In the genomic region with DNA sequence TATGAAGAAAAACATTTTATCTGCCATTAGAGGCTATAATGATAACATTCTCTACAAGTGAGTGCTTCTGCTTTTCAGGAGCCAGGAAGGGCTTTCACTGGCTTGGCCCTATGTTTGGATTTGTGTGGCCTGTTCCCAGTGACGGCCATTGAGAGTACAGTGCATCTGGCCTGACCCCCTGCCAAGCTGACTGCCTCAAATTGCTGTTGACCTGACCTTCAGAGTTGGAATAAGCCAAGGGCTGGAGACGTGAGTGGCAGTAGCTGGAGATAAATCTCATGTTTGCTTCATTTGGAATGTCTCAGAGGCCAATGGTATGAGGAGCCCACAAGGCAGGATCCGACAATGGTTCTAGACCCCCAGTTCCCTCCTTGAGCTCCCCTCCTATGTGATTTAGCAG, we compare ENCODE assay signal across 32 cellular contexts. TPM values are rescaled to one million over a fixed set of nuclear protein-coding genes. Genes with fewer than 3 reads are reported as not detected.
"Had no signal": no experiment of that assay in that cellular context is flagged by ENCODE, and none has a peak within 500 bp of the region (broad histone marks: within the 10 kb centered on the region; RNA-seq: fewer than 3 reads in every experiment).

No MANE protein-coding gene starts in this region.

- H3K4me1 ChIP-seq: neural progenitor cell, parathyroid adenoma, psoas muscle, stomach, testis, thyroid gland, transverse colon, upper lobe of left lung, vagina had no signal

- H3K36me3 ChIP-seq: neural progenitor cell, neutrophil, stomach, thyroid gland, transverse colon, upper lobe of left lung, vagina had no signal

- H3K9me3 ChIP-seq: neutrophil, psoas muscle, stomach, testis, thyroid gland, transverse colon, upper lobe of left lung, vagina had no signal

- H3K27ac ChIP-seq: hepatocyte, neural progenitor cell, neutrophil, parathyroid adenoma, psoas muscle, skin epidermis, stomach, testis, thyroid gland, transverse colon, upper lobe of left lung, vagina had no signal

- DNase-seq: islet precursor cell; mesendoderm; naive B cell; natural killer cell; nephron progenitor cell; occipital lobe; psoas muscle; stimulated activated CD4-positive, alpha-beta T cell treated with anti-CD3 and anti-CD28 coated beads, Interleukin-12 subunit alpha, Interleukin-12 subunit beta, amount 100 ng/mL, for 4 hours; stimulated activated CD4-positive, alpha-beta T cell treated with anti-CD3 and anti-CD28 coated beads, Interleukin-15, amount 100 ng/mL, for 24 hours; stimulated activated CD4-positive, alpha-beta T cell treated with anti-CD3 and anti-CD28 coated beads, Interleukin-2, amount 100 ng/mL, for 24 hours; stimulated activated CD4-positive, alpha-beta T cell treated with anti-CD3 and anti-CD28 coated beads, Interleukin-4, amount 100 ng/mL, for 1 hour; stimulated activated naive B cell treated with anti-CD40 and anti-IgM and Interleukin-4, amounts not matched to agents 10 μg/mL and 1 μg/mL and 100 μg/mL, for 72 hours; stimulated activated naive CD8-positive, alpha-beta T cell treated with anti-CD3 and anti-CD28 coated beads, Interleukin-15, Interleukin-2, amounts not matched to agents 100 U/mL and 50 U/mL, for 24 hours; stomach; testis; thyroid gland; transverse colon; upper lobe of left lung had no signal

- ATAC-seq: left lobe of liver; psoas muscle; sciatic nerve; stimulated activated naive B cell treated with anti-CD40 and anti-IgM and Interleukin-4, amounts not matched to agents 10 μg/mL and 1 μg/mL and 100 μg/mL, for 72 hours; stimulated activated naive CD8-positive, alpha-beta T cell treated with anti-CD3 and anti-CD28 coated beads, Interleukin-15, Interleukin-2, amounts not matched to agents 100 U/mL and 50 U/mL, for 24 hours had no signal

- H3K4me3 ChIP-seq: hepatocyte, lung, neural progenitor cell, psoas muscle, skin epidermis, stomach, testis, thyroid gland, transverse colon, upper lobe of left lung, vagina had no signal

- H3K27me3 ChIP-seq: hepatocyte, neural progenitor cell, neutrophil, stomach, testis, thyroid gland, transverse colon, upper lobe of left lung, vagina had no signal

RNA-seq across cellular contexts. Expression of a gene that starts 28.3 kb away (rescaled TPM):
- total RNA-seq: kidney epithelial cell, left lobe of liver, lower leg skin, mesothelial cell of epicardium, occipital lobe, osteocyte, posterior vena cava, psoas muscle, thyroid gland, vagina had no signal
- polyA plus RNA-seq: psoas muscle had no signal
